ENCODE assay signal across 10 cellular contexts in genomic region chrX:46649421-46650260, GRCh38.
DNase-seq lines count a peak whose midpoint lies in the region; ATAC-seq and TF ChIP-seq lines count a peak whose summit lies in the region.
"Had no signal": no experiment of that assay in that cellular context is flagged by ENCODE, and none has a peak within 500 bp of the region (broad histone marks: within the 10 kb centered on the region; RNA-seq: fewer than 3 reads in every experiment).

No MANE protein-coding gene starts in this region.

- no peak overlapping the region for H4K8ac ChIP-seq in trophoblast cell (ENCODE audit: low read depth, low read length)

- H3K9me3 Mint-ChIP-seq in GM23338, result peaks cover 5% of the 10 kb centered on the region
- H3K9me3 Mint-ChIP-seq: natural killer cell; stimulated activated naive CD8-positive, alpha-beta T cell treated with anti-CD3 and anti-CD28 coated beads, Interleukin-15, amount 100 ng/mL, for 72 hours had no signal

- no peak overlapping the region for H2BK12ac ChIP-seq in trophoblast cell (ENCODE audit: low read length)

- H3K14ac ChIP-seq in trophoblast cell (ENCODE audit: low read length), result no peak overlapping the region

- H3K9me3 ChIP-seq in NT2/D1 (ENCODE audit: insufficient read depth, low read length), result peaks cover 4% of the 10 kb centered on the region; the same call in 1 of the 2 replicates
- no peaks in the 10 kb centered on the region for H3K9me3 ChIP-seq in trophoblast cell (ENCODE audit: insufficient read depth, low read depth, low read length)

- H3F3A ChIP-seq in GM23338 (replicated peaks; ENCODE audit: low read depth), result peaks cover 8% of the 10 kb centered on the region; the same call in 1 of the 2 replicates

- DNase-seq in GM23338 (ENCODE audit: low spot score) (peak; percentile 71), NT2/D1 (ENCODE audit: low read depth, low spot score) (peak; percentile 80), fibroblast of villous mesenchyme (ENCODE audit: low read depth) (peak; percentile 35), trophoblast cell (peak in 1 of 2 donors; percentile 32), GM19238 (ENCODE audit: insufficient read length, low spot score) (no peak), LoVo (ENCODE audit: low spot score) (no peak)
- DNase-seq: natural killer cell; stimulated activated naive CD8-positive, alpha-beta T cell treated with anti-CD3 and anti-CD28 coated beads, Interleukin-15, amount 100 ng/mL, for 72 hours had no signal

- H3K4me1 Mint-ChIP-seq in GM23338, result peaks cover 53% of the 10 kb centered on the region
- H3K4me1 Mint-ChIP-seq: natural killer cell had no signal

- H3K27ac ChIP-seq in GM23338 (ENCODE audit: low read depth) (peak overlapping the region; percentile 97), trophoblast cell (ENCODE audit: low read depth, low read length) (peak overlapping the region; percentile 17)

- peaks cover 33% of the 10 kb centered on the region for H3K36me3 Mint-ChIP-seq in GM23338 (ENCODE audit: low read depth)
- H3K36me3 Mint-ChIP-seq: natural killer cell had no signal

- H3K36me3 ChIP-seq in GM23338 (ENCODE audit: insufficient read depth) (no peaks in the 10 kb centered on the region), NT2/D1 (ENCODE audit: insufficient read depth, insufficient read length, low read length) (peaks cover 14% of the 10 kb centered on the region), trophoblast cell (ENCODE audit: control insufficient read depth in 1 of 2, insufficient read depth in 2 of 2, low read length in 2 of 2) (peaks cover 0 to 4% of the 10 kb centered on the region in 2 experiments)

- H3K4me3 Mint-ChIP-seq in GM23338, result 0 out of 3 replicates have a peak overlapping the region, but pooled peaks have one; percentile 56
- H3K4me3 Mint-ChIP-seq: natural killer cell; stimulated activated naive CD8-positive, alpha-beta T cell treated with anti-CD3 and anti-CD28 coated beads, Interleukin-15, amount 100 ng/mL, for 72 hours had no signal

- H3K27me3 ChIP-seq in GM23338 (ENCODE audit: insufficient read depth) (no peaks in the 10 kb centered on the region), NT2/D1 (ENCODE audit: insufficient read depth, insufficient read length) (no peaks in the 10 kb centered on the region), trophoblast cell (ENCODE audit: insufficient read depth, low read length) (no peaks in the 10 kb centered on the region)

- no peak overlapping the region for H3K23ac ChIP-seq in trophoblast cell (ENCODE audit: low read length)

- H3K79me1 ChIP-seq in trophoblast cell (ENCODE audit: low read length), result peaks cover 3% of the 10 kb centered on the region

- peak overlapping the region; percentile 31 for H2BK5ac ChIP-seq in trophoblast cell (ENCODE audit: low read depth, low read length, poor library complexity)

- H4K20me1 ChIP-seq in GM23338 (replicated peaks; ENCODE audit: insufficient read depth), result no peaks in the 10 kb centered on the region

- H2AFZ ChIP-seq in GM23338 (no peak overlapping the region), trophoblast cell (ENCODE audit: insufficient read depth, low read length, poor library complexity) (no peak overlapping the region)

- no peak overlapping the region for H2AK5ac ChIP-seq in trophoblast cell (ENCODE audit: low read length)

- H3K4ac ChIP-seq in trophoblast cell (ENCODE audit: low read depth, low read length), result no peak overlapping the region

- H3K9me2 ChIP-seq in GM23338 (ENCODE audit: insufficient read depth), result no peaks in the 10 kb centered on the region

- no peak overlapping the region for H4K91ac ChIP-seq in trophoblast cell (ENCODE audit: low read depth, low read length)

- H3K27me3 Mint-ChIP-seq in GM23338 (ENCODE audit: insufficient read depth, low read depth, poor library complexity), result peaks cover 6% of the 10 kb centered on the region
- H3K27me3 Mint-ChIP-seq: stimulated activated naive CD8-positive, alpha-beta T cell treated with anti-CD3 and anti-CD28 coated beads, Interleukin-15, amount 100 ng/mL, for 72 hours had no signal

- TF ChIP-seq CTCF in GM23338 (conservative IDR thresholded peaks at IDR 0.05; ENCODE audit: low read depth in 2 of 2) (no peak), fibroblast of villous mesenchyme (IDR thresholded peaks at IDR 0.05; ENCODE audit: insufficient read depth, low read depth, low read length) (no peak)

- ATAC-seq in GM23338 (peak; percentile 91), HG03457 (IDR thresholded peaks at IDR 0.05; ENCODE audit: unreplicated experiment) (no peak), GM18519 (IDR thresholded peaks at IDR 0.05; ENCODE audit: low FRiP score, unreplicated experiment) (no peak)
- ATAC-seq: natural killer cell; stimulated activated naive CD8-positive, alpha-beta T cell treated with anti-CD3 and anti-CD28 coated beads, Interleukin-15, amount 100 ng/mL, for 72 hours had no signal

- H3K4me1 ChIP-seq in GM23338 (ENCODE audit: insufficient read depth) (peaks cover 26% of the 10 kb centered on the region), NT2/D1 (ENCODE audit: insufficient read depth, insufficient read length) (peaks cover 15% of the 10 kb centered on the region), trophoblast cell (ENCODE audit: control insufficient read depth in 1 of 2, insufficient read depth in 2 of 2, low read length in 2 of 2) (peaks cover 15 to 16% of the 10 kb centered on the region in 2 experiments)

- H4K12ac ChIP-seq in trophoblast cell (ENCODE audit: low read depth, low read length), result no peak overlapping the region

- peak overlapping the region; percentile 62 for H3K4me2 ChIP-seq in GM23338
- H3K4me2 ChIP-seq in trophoblast cell (ENCODE audit: low read length), result no peak overlapping the region

- no peak overlapping the region for H3K18ac ChIP-seq in trophoblast cell (ENCODE audit: low read length)

- WGBS in trophoblast cell (ENCODE audit: extremely low coverage, insufficient coverage, insufficient read length), result no CpG with 5 or more reads among the region's 7 CpGs

- H2BK120ac ChIP-seq in trophoblast cell (ENCODE audit: insufficient read depth, low read length, poor library complexity), result no peak overlapping the region

- H3K79me2 ChIP-seq in GM23338 (replicated peaks; ENCODE audit: insufficient read depth) (no peaks in the 10 kb centered on the region), trophoblast cell (ENCODE audit: control insufficient read depth, insufficient read depth, low read length, poor library complexity) (no peaks in the 10 kb centered on the region)

- H3K27ac Mint-ChIP-seq in GM23338, result peak overlapping the region; percentile 98
- H3K27ac Mint-ChIP-seq: natural killer cell had no signal

- H3K4me3 ChIP-seq in GM23338 (peak overlapping the region; percentile 31; the same call in 1 of the 2 replicates), NT2/D1 (ENCODE audit: insufficient read length, low read depth) (no peak overlapping the region), fibroblast of villous mesenchyme (ENCODE audit: low read depth, low read length) (no peak overlapping the region), trophoblast cell (ENCODE audit: low read depth, low read length) (no peak overlapping the region)

- peak overlapping the region; percentile 11 for H3K9ac ChIP-seq in NT2/D1 (ENCODE audit: insufficient read length, low read depth)
- H3K9ac ChIP-seq in trophoblast cell (ENCODE audit: low read length), result no peak overlapping the region

TF ChIP-seq in GM23338, 12 proteins besides CTCF, POLR2A, EP300 and RAD21:
- no peak for TF ChIP-seq NANOG (IDR thresholded peaks at IDR 0.05; ENCODE audit: borderline replicate concordance)

Comparison
In these comparisons a context has a peak if more than half of its experiments do, and no peak if none do; other contexts are left out.
1. DNase-seq: peak in GM23338 (single experiment), NT2/D1 (single experiment) and fibroblast of villous mesenchyme (single experiment); none in GM19238 (single experiment) and LoVo (single experiment).